In genomic region chr5:121968910-121969607, GRCh38 we compare ENCODE assay signal across 9 cellular contexts. TPM values are rescaled to one million over a fixed set of nuclear protein-coding genes. Genes with fewer than 3 reads are reported as not detected.
DNase-seq lines count a peak whose midpoint lies in the region; ATAC-seq lines count a peak whose summit lies in the region.
"Had no signal": no experiment of that assay in that cellular context is flagged by ENCODE, and none has a peak within 500 bp of the region (broad histone marks: within the 10 kb centered on the region; RNA-seq: fewer than 3 reads in every experiment).

No MANE protein-coding gene starts in this region.

- H3K4me3 ChIP-seq in effector memory CD4-positive, alpha-beta T cell (ENCODE audit: insufficient read depth, low read depth, low read length, poor library complexity, severe bottlenecking), result no peak overlapping the region

- no peaks in the 10 kb centered on the region for H3K36me3 ChIP-seq in effector memory CD4-positive, alpha-beta T cell (ENCODE audit: control insufficient read depth, insufficient read depth, low read length)

- H3K27ac ChIP-seq in epithelial cell of prostate, result peak overlapping the region; percentile 76
- no peak overlapping the region for H3K27ac ChIP-seq in effector memory CD4-positive, alpha-beta T cell (ENCODE audit: insufficient read depth, low read length, poor library complexity, severe bottlenecking)

- H3K27me3 ChIP-seq in effector memory CD4-positive, alpha-beta T cell (replicated peaks; ENCODE audit: control insufficient read depth, insufficient read depth, low read length, poor library complexity, severe bottlenecking), result no peaks in the 10 kb centered on the region

- H3K4me1 ChIP-seq in effector memory CD4-positive, alpha-beta T cell (ENCODE audit: control insufficient read depth, insufficient read depth, low read length, poor library complexity, severe bottlenecking), result no peaks in the 10 kb centered on the region

- peak; percentile 98 for DNase-seq in M059J (ENCODE audit: low read depth)
- DNase-seq in epithelial cell of prostate (ENCODE audit: low read depth, low spot score), result peak; percentile 83
- DNase-seq in renal cortical epithelial cell (ENCODE audit: low read depth), result peak; percentile 99
- no peak for DNase-seq in iPS-NIHi7 (ENCODE audit: extremely low spot score)
- DNase-seq in NCI-H2107 (lab: John Stamatoyannopoulos, UW), result no peak
- no peak for DNase-seq in effector memory CD4-positive, alpha-beta T cell
- DNase-seq: left colon had no signal

- peak; percentile 48 for ATAC-seq in GM18861 (IDR thresholded peaks at IDR 0.05; ENCODE audit: unreplicated experiment)
- ATAC-seq in HG02642 (IDR thresholded peaks at IDR 0.05; ENCODE audit: poor library complexity, unreplicated experiment), result no peak
- ATAC-seq: left colon had no signal

- H3K9me3 ChIP-seq in effector memory CD4-positive, alpha-beta T cell (ENCODE audit: control insufficient read depth, low read length), result no peaks in the 10 kb centered on the region

RNA-seq across cellular contexts. Expression of gene SRFBP1, which starts 7.3 kb away (rescaled TPM):
- total RNA-seq in M059J (2014; rRNA removed; shearing (Covaris generic)), result 11.2 and 11.7 TPM in 2 replicates
- total RNA-seq in renal cortical epithelial cell, result 27.4 and 34.2 TPM in 2 replicates

Comparison
In these comparisons a context has a peak if more than half of its experiments do, and no peak if none do; other contexts are left out.
1. DNase-seq: peak in M059J (single experiment), epithelial cell of prostate (single experiment) and renal cortical epithelial cell (single experiment); none in iPS-NIHi7 (single experiment), NCI-H2107 (single experiment) and effector memory CD4-positive, alpha-beta T cell (0 of 3).